18 cellular contexts compared by ENCODE assay signal in genomic region chr9:13268469-13268868, GRCh38. TPM values are rescaled to one million over a fixed set of nuclear protein-coding genes. Genes with fewer than 3 reads are reported as not detected.
A peak's percentile ranks its signal among the peaks of the same experiment; 100 is the strongest.
DNase-seq lines count a peak whose midpoint lies in the region; ATAC-seq and TF ChIP-seq lines count a peak whose summit lies in the region.
"Had no signal": no experiment of that assay in that cellular context is flagged by ENCODE, and none has a peak within 500 bp of the region (broad histone marks: within the 10 kb centered on the region; RNA-seq: fewer than 3 reads in every experiment).

No MANE protein-coding gene starts in this region.

- H3K4me1 ChIP-seq in Panc1 (ENCODE audit: control insufficient read depth, insufficient read depth, low read length) (no peaks in the 10 kb centered on the region), neural progenitor cell (peaks cover 39% of the 10 kb centered on the region)

- H3K27ac Mint-ChIP-seq in neural progenitor cell: no peak overlapping the region
- H3K27ac Mint-ChIP-seq: stimulated activated naive CD8-positive, alpha-beta T cell treated with anti-CD3 and anti-CD28 coated beads, Interleukin-15, Interleukin-2, amounts not matched to agents 100 ng/mL and 50 ng/mL, for 24 hours had no signal

- TF ChIP-seq CTCF in Panc1 (IDR thresholded peaks at IDR 0.05): no peak
- TF ChIP-seq CTCF in choroid plexus epithelial cell (conservative IDR thresholded peaks at IDR 0.05; ENCODE audit: low read depth, low read length): no peak
- no peak for TF ChIP-seq CTCF in neural progenitor cell (IDR thresholded peaks at IDR 0.05)

- peak overlapping the region; percentile 27 for H3K4me2 ChIP-seq in neural progenitor cell

- peaks cover 98% of the 10 kb centered on the region for H3K79me2 ChIP-seq in neural progenitor cell (ENCODE audit: low read depth)

- no peaks in the 10 kb centered on the region for H3F3A ChIP-seq in neural progenitor cell (ENCODE audit: low read depth)

- no peaks in the 10 kb centered on the region for H3K9me3 ChIP-seq in Panc1 (ENCODE audit: control insufficient read depth, insufficient read depth, low read depth, low read length)
- no peaks in the 10 kb centered on the region for H3K9me3 ChIP-seq in neural progenitor cell (ENCODE audit: low read depth)
- H3K9me3 ChIP-seq: gastroesophageal sphincter had no signal

- intact Hi-C loops in Panc1 (cut with micrococcal nuclease; ENCODE audit: unreplicated experiment): no loop called here

- in situ Hi-C loops in Panc1 (cut with HindIII; ENCODE audit: low pct_unique_long_range_greater_than_20kb, low sequenced_read_pairs): no loop called here

- H4K20me1 ChIP-seq in neural progenitor cell (ENCODE audit: low read depth): peaks cover 56% of the 10 kb centered on the region

- H3K36me3 ChIP-seq in Panc1 (ENCODE audit: control insufficient read depth, insufficient read depth, low read length) (no peaks in the 10 kb centered on the region), neural progenitor cell (no peaks in the 10 kb centered on the region)
- H3K36me3 ChIP-seq: gastroesophageal sphincter, MG63 had no signal

- no peak overlapping the region for H2AFZ ChIP-seq in neural progenitor cell (replicated peaks)

- POLR2A ChIA-PET in Panc1 (lab: Charles Lee): no interaction called here

- no peaks in the 10 kb centered on the region for H3K27me3 Mint-ChIP-seq in neural progenitor cell (ENCODE audit: insufficient read depth, low read depth)
- H3K27me3 Mint-ChIP-seq: stimulated activated naive CD8-positive, alpha-beta T cell treated with anti-CD3 and anti-CD28 coated beads, Interleukin-15, Interleukin-2, amounts not matched to agents 100 ng/mL and 50 ng/mL, for 24 hours had no signal

- DNase-seq in ELR (ENCODE audit: low read depth) (peak; percentile 91), Panc1 (ENCODE audit: low read depth, low spot score) (no peak), choroid plexus epithelial cell (ENCODE audit: low read depth) (peak; percentile 77), neural progenitor cell (ENCODE audit: low spot score) (no peak), SKM-1 (lab: John Stamatoyannopoulos, UW; ENCODE audit: unreplicated experiment) (no peak), iPS-NIHi11 (ENCODE audit: low spot score) (no peak)
- DNase-seq: AML-193, aorta, dorsolateral prefrontal cortex, midbrain, NCI-H2081, NCI-H82 had no signal

- peaks cover 34% of the 10 kb centered on the region for H3K4me1 Mint-ChIP-seq in neural progenitor cell

- H3K27me3 ChIP-seq in Panc1 (ENCODE audit: control insufficient read depth, insufficient read depth, low read length): no peaks in the 10 kb centered on the region
- no peaks in the 10 kb centered on the region for H3K27me3 ChIP-seq in neural progenitor cell
- H3K27me3 ChIP-seq: dorsolateral prefrontal cortex, gastroesophageal sphincter, MG63 had no signal

- H3K36me3 Mint-ChIP-seq in neural progenitor cell: peaks cover 25% of the 10 kb centered on the region

- no peaks in the 10 kb centered on the region for H3K9me3 Mint-ChIP-seq in neural progenitor cell

- H3K27ac ChIP-seq in Panc1 (ENCODE audit: low read length) (no peak overlapping the region), neural progenitor cell (no peak overlapping the region)
- H3K27ac ChIP-seq: HL-60 had no signal

- H3K4me3 ChIP-seq in Panc1 (ENCODE audit: low read depth in 2 of 2, low read length in 2 of 2) (no peak overlapping the region), choroid plexus epithelial cell (ENCODE audit: low read depth, low read length) (no peak overlapping the region), neural progenitor cell (no peak overlapping the region)
- H3K4me3 ChIP-seq: dorsolateral prefrontal cortex, gastroesophageal sphincter, MG63 had no signal

- CTCF ChIA-PET in Panc1 (lab: Charles Lee): no interaction called here

- peak; percentile 69; the same call in 1 of the 2 replicates for ATAC-seq in Panc1
- ATAC-seq in HG03175 (IDR thresholded peaks at IDR 0.05; ENCODE audit: unreplicated experiment): no peak
- no peak for ATAC-seq in HG03520 (IDR thresholded peaks at IDR 0.05; ENCODE audit: unreplicated experiment)
- ATAC-seq: gastroesophageal sphincter had no signal

- BruUV-seq in Panc1 (replicated peaks; lab: Mats Ljungman, UMichigan): no TSS peak

- no peak overlapping the region for H3K4me3 Mint-ChIP-seq in neural progenitor cell
- H3K4me3 Mint-ChIP-seq: stimulated activated naive CD8-positive, alpha-beta T cell treated with anti-CD3 and anti-CD28 coated beads, Interleukin-15, Interleukin-2, amounts not matched to agents 100 ng/mL and 50 ng/mL, for 24 hours had no signal

- H3K9ac ChIP-seq in neural progenitor cell: no peak overlapping the region

RNA-seq across cellular contexts. Expression of gene MPDZ, which starts 11.0 kb away (rescaled TPM):
- total RNA-seq in Panc1 (2021; ENCODE audit: unreplicated experiment): 16.6 TPM
- polyA plus RNA-seq in Panc1 (2012; ENCODE audit: insufficient read length): 7.8 TPM
- total RNA-seq in neural progenitor cell (ENCODE audit: low replicate concordance): 64.1 and 88.3 TPM in 2 replicates

Comparison
In these comparisons a context has a peak if more than half of its experiments do, and no peak if none do; other contexts are left out.
1. DNase-seq: peak in ELR (single experiment) and choroid plexus epithelial cell (single experiment); none in Panc1 (single experiment), neural progenitor cell (single experiment), SKM-1 (single experiment) and iPS-NIHi11 (single experiment).